Comparison of ENCODE assay signal across 17 cellular contexts in the genomic region with DNA sequence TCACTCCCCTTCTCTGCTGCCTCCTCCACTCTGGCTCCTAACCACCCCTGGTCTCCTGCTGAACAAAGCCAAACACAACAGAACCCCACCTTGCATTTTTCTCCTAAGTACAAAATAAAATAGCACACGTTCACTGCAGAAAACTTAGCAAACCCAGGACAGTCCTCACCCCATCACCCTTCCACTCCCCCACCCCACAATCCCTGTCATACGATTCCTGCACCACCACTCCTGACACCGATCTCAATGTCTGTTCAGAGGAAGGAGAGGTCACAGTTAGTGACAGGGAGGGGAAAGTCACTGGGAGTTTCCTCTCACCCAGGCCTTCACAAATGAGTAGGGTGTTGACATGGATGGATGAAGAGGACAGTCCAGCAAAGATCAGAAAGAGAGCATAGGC. TPM values are rescaled to one million over a fixed set of nuclear protein-coding genes. Genes with fewer than 3 reads are reported as not detected.
DNase-seq lines count a peak whose midpoint lies in the region; ATAC-seq and TF ChIP-seq lines count a peak whose summit lies in the region.
"Had no signal": no experiment of that assay in that cellular context is flagged by ENCODE, and none has a peak within 500 bp of the region (broad histone marks: within the 10 kb centered on the region; RNA-seq: fewer than 3 reads in every experiment).

No MANE protein-coding gene starts in this region.

- peaks cover 11% of the 10 kb centered on the region for H3K4me1 ChIP-seq in HAP-1

- no peaks in the 10 kb centered on the region for H3K27me3 Mint-ChIP-seq in CD4-positive, alpha-beta T cell
- no peaks in the 10 kb centered on the region for H3K27me3 Mint-ChIP-seq in activated naive CD8-positive, alpha-beta T cell treated with anti-CD3 and anti-CD28 coated beads for 36 hours
- no peaks in the 10 kb centered on the region for H3K27me3 Mint-ChIP-seq in natural killer cell treated with Interleukin-12 subunit alpha and Interleukin-12 subunit beta and Interleukin-15 and Interleukin-18, amount 100 ng/mL, for 72 hours

- CTCF ChIA-PET in CD4-positive, alpha-beta T cell (lab: Charles Lee), result no interaction called here

- peaks cover 51% of the 10 kb centered on the region for H3K36me3 Mint-ChIP-seq in CD4-positive, alpha-beta T cell (ENCODE audit: low read depth)
- H3K36me3 Mint-ChIP-seq in activated naive CD8-positive, alpha-beta T cell treated with anti-CD3 and anti-CD28 coated beads for 36 hours, result peaks cover 5% of the 10 kb centered on the region
- H3K36me3 Mint-ChIP-seq in natural killer cell treated with Interleukin-12 subunit alpha and Interleukin-12 subunit beta and Interleukin-15 and Interleukin-18, amount 100 ng/mL, for 72 hours, result no peaks in the 10 kb centered on the region

- H3K9me3 Mint-ChIP-seq in CD4-positive, alpha-beta T cell, result no peaks in the 10 kb centered on the region
- H3K9me3 Mint-ChIP-seq in activated naive CD8-positive, alpha-beta T cell treated with anti-CD3 and anti-CD28 coated beads for 36 hours, result no peaks in the 10 kb centered on the region
- H3K9me3 Mint-ChIP-seq in natural killer cell treated with Interleukin-12 subunit alpha and Interleukin-12 subunit beta and Interleukin-15 and Interleukin-18, amount 100 ng/mL, for 72 hours, result no peaks in the 10 kb centered on the region

- H3K4me3 Mint-ChIP-seq in CD4-positive, alpha-beta T cell, result peak overlapping the region; percentile 28
- H3K4me3 Mint-ChIP-seq in activated naive CD8-positive, alpha-beta T cell treated with anti-CD3 and anti-CD28 coated beads for 36 hours, result no peak overlapping the region
- peak overlapping the region; percentile 7 for H3K4me3 Mint-ChIP-seq in natural killer cell treated with Interleukin-12 subunit alpha and Interleukin-12 subunit beta and Interleukin-15 and Interleukin-18, amount 100 ng/mL, for 72 hours

- no peak for ATAC-seq in CD4-positive, alpha-beta T cell (ENCODE audit: poor library complexity)
- ATAC-seq in natural killer cell treated with Interleukin-12 subunit alpha and Interleukin-12 subunit beta and Interleukin-15 and Interleukin-18, amount 100 ng/mL, for 72 hours, result no peak
- ATAC-seq: esophagus mucosa, gastrocnemius medialis, HepG2 had no signal

- POLR2A ChIA-PET in CD4-positive, alpha-beta T cell (lab: Charles Lee), result no interaction called here

- TF ChIP-seq CTCF in CD4-positive, alpha-beta T cell (IDR thresholded peaks at IDR 0.05), result no peak
- TF ChIP-seq CTCF in GM20000 (IDR thresholded peaks at IDR 0.05; ENCODE audit: extremely low read depth, missing control alignments) (no peak), GM10266 (IDR thresholded peaks at IDR 0.05; ENCODE audit: control insufficient read depth, insufficient read depth, low read depth, missing control alignments) (no peak)

- H3K27me3 ChIP-seq in CD4-positive, alpha-beta T cell (ENCODE audit: control insufficient read depth, insufficient read depth, low read length), result no peaks in the 10 kb centered on the region
- no peaks in the 10 kb centered on the region for H3K27me3 ChIP-seq in HAP-1 (ENCODE audit: low read depth)
- H3K27me3 ChIP-seq: gastrocnemius medialis, testis had no signal

- H3K4me3 ChIP-seq in HAP-1, result no peak overlapping the region
- H3K4me3 ChIP-seq: gastrocnemius medialis, testis had no signal

- no peak overlapping the region for H3K27ac ChIP-seq in CD4-positive, alpha-beta T cell (ENCODE audit: low read depth, low read length)
- H3K27ac ChIP-seq: gastrocnemius medialis, testis had no signal

- H3K27ac Mint-ChIP-seq in CD4-positive, alpha-beta T cell, result peak overlapping the region; percentile 34
- H3K27ac Mint-ChIP-seq in activated naive CD8-positive, alpha-beta T cell treated with anti-CD3 and anti-CD28 coated beads for 36 hours, result peak overlapping the region; percentile 49
- peak overlapping the region; percentile 36 to 65 for H3K27ac Mint-ChIP-seq in natural killer cell treated with Interleukin-12 subunit alpha and Interleukin-12 subunit beta and Interleukin-15 and Interleukin-18, amount 100 ng/mL, for 72 hours

- no peak for DNase-seq in CD4-positive, alpha-beta T cell
- DNase-seq in GM20000 (ENCODE audit: low spot score) (peak; percentile 20), D341Med (ENCODE audit: low spot score) (no peak), GM10266 (ENCODE audit: extremely low spot score) (no peak), HAP-1 (ENCODE audit: low spot score in 2 of 2) (no peak)
- DNase-seq in activated naive CD8-positive, alpha-beta T cell treated with anti-CD3 and anti-CD28 coated beads for 36 hours, result no peak
- DNase-seq in natural killer cell treated with Interleukin-12 subunit alpha and Interleukin-12 subunit beta and Interleukin-15 and Interleukin-18, amount 100 ng/mL, for 72 hours (ENCODE audit: low spot score), result no peak
- DNase-seq: activated CD8-positive, alpha-beta memory T cell treated with anti-CD3 and anti-CD28 coated beads for 24 hours; anterior cingulate cortex; effector CD4-positive, alpha-beta T cell; gastrocnemius medialis; NCI-H1417 treated with DMSO at 0.1 percent for 48 hours; NCI-H526 treated with DMSO at 0.1 percent for 48 hours; SW 1271; testis had no signal

- H3K4me1 Mint-ChIP-seq in CD4-positive, alpha-beta T cell (ENCODE audit: low read depth), result peaks cover 46% of the 10 kb centered on the region
- peaks cover 18% of the 10 kb centered on the region for H3K4me1 Mint-ChIP-seq in activated naive CD8-positive, alpha-beta T cell treated with anti-CD3 and anti-CD28 coated beads for 36 hours
- peaks cover 31 to 43% of the 10 kb centered on the region in 2 donors for H3K4me1 Mint-ChIP-seq in natural killer cell treated with Interleukin-12 subunit alpha and Interleukin-12 subunit beta and Interleukin-15 and Interleukin-18, amount 100 ng/mL, for 72 hours (ENCODE audit: low read depth in 2 of 2)

- no peaks in the 10 kb centered on the region for H3K9me3 ChIP-seq in CD4-positive, alpha-beta T cell (ENCODE audit: control insufficient read depth, low read length)
- no peaks in the 10 kb centered on the region for H3K9me3 ChIP-seq in HAP-1
- H3K9me3 ChIP-seq: gastrocnemius medialis, testis had no signal

- in situ Hi-C loops in HAP-1 (cut with MboI; ENCODE audit: low sequenced_read_pairs), result no loop called here

- H3K36me3 ChIP-seq in HAP-1 (replicated peaks), result peaks cover 17% of the 10 kb centered on the region; the same call in 1 of the 2 replicates

- intact Hi-C loops in CD4-positive, alpha-beta T cell (cut with DNase I, micrococcal nuclease), result no loop called here

RNA-seq across cellular contexts. Expression of a gene that starts 4.2 kb away (rescaled TPM):
- total RNA-seq in CD4-positive, alpha-beta T cell, result 10 to 100 TPM; 17.2 to 23.8 TPM
- total RNA-seq in activated naive CD8-positive, alpha-beta T cell treated with anti-CD3 and anti-CD28 coated beads for 36 hours, result 10 to 100 TPM; 17.2 to 23.3 TPM
- total RNA-seq in natural killer cell treated with Interleukin-12 subunit alpha and Interleukin-12 subunit beta and Interleukin-15 and Interleukin-18, amount 100 ng/mL, for 72 hours, result 10 to 100 TPM; 23.6 to 26.5 TPM

RNA-seq across cellular contexts. Expression of a gene that starts 23.8 kb away (rescaled TPM):
- total RNA-seq in CD4-positive, alpha-beta T cell, result 10 to 100 TPM; 24.4 to 26.7 TPM
- total RNA-seq in activated naive CD8-positive, alpha-beta T cell treated with anti-CD3 and anti-CD28 coated beads for 36 hours, result 10 to 100 TPM; 89.2 to 90.3 TPM
- total RNA-seq in natural killer cell treated with Interleukin-12 subunit alpha and Interleukin-12 subunit beta and Interleukin-15 and Interleukin-18, amount 100 ng/mL, for 72 hours, result 100 to 1,000 TPM in 1 of 2 donors, 10 to 100 TPM in 1; 84.3 to 160 TPM
